8 cellular contexts compared by ENCODE assay signal in the genomic region with DNA sequence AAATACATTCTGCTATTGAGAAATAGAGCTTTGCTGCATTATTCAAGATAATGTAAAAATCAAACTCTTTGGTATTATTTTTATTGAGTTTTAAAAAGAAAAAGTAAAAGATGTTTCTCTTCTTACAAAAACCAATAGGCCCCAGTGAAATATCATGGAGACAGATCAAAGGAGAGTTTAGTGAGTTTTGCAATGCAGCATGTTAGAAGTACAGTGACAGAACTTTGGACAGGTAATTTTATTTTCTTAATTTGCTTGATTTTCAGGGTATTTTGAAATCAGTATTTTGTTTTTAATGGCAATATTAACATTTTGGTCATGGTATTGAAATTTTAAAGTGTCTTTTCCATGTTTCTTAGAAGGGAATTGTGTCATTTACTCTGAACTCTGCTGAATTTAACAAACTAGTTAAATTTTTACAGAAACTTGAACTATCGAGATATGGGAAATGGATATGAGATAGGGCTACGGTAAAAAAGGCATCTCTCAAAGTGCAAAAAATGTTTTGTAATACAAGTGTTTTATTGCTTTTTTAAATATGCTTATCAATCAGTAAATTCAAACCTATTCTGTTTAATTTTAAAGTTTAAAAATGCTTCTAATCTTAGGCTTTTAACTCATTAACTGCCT.
"Had no signal": no experiment of that assay in that cellular context is flagged by ENCODE, and none has a peak within 500 bp of the region (broad histone marks: within the 10 kb centered on the region; RNA-seq: fewer than 3 reads in every experiment).

No MANE protein-coding gene starts in this region.

- H2AFZ ChIP-seq: GM23338 had no signal

- H3K4me2 ChIP-seq: GM23338, KMS-11 had no signal

- DNase-seq: H9, HCEC 1CT, IMR-90, KBM-7 had no signal

- H3K27ac ChIP-seq: KMS-11 had no signal

- H3K9ac ChIP-seq: KMS-11 had no signal

- ATAC-seq: GM23338 had no signal

- FAIRE-seq: H1, H54 had no signal

- H3K4me3 ChIP-seq: GM23338 had no signal
